In the genomic region with DNA sequence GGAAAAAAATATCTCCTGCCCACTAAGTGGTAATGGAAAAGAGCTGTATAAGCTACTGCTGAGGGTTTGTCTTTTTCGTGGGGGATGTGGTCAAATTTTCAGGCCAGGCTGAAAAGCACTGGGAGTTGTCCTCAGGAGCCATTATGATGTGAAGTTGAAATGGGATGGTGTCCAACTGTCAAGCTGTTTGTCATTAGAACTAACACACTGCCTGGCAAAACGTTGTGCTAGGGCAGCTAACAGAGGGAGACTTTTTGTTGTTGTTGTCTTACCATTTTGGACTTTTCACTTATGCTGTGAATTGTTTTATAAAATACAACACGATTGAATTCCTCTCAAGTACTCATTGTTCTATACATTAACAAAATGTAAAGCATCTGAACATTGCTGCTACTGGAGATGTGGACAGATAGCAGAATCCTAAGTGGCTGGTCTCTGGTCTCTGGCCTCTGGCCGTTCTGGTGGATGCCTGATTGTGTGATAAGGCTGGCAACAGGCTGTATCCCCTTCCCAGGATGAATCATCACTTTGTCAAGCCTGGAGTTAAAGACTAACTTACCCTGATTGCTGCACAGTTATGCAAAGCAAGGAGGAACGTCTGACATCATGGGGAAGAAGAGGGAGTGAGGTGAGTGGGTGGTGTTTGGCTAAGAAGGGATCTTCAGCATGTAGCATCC, we compare ENCODE assay signal across 8 cellular contexts. TPM values are rescaled to one million over a fixed set of nuclear protein-coding genes. Genes with fewer than 3 reads are reported as not detected.
DNase-seq lines count a peak whose midpoint lies in the region; ATAC-seq lines count a peak whose summit lies in the region.

No MANE protein-coding gene starts in this region.

- H3K4me3 Mint-ChIP-seq in stimulated activated memory B cell treated with anti-CD40 and anti-IgM and Interleukin-4, amounts not matched to agents 10 μg/mL and 1 μg/mL and 100 μg/mL, for 72 hours: no peak overlapping the region

- H3K27me3 Mint-ChIP-seq in stimulated activated memory B cell treated with anti-CD40 and anti-IgM and Interleukin-4, amounts not matched to agents 10 μg/mL and 1 μg/mL and 100 μg/mL, for 72 hours: peaks cover 13% of the 10 kb centered on the region

- DNase-seq in Daoy (ENCODE audit: low read depth): peak; percentile 85
- DNase-seq in astrocyte of the hippocampus (ENCODE audit: low read depth, low spot score): peak; percentile 91
- peak; percentile 95 for DNase-seq in kidney tubule cell (ENCODE audit: low spot score)
- no peak for DNase-seq in NCI-H2081 treated with DMSO at 0.1 percent for 48 hours (lab: John Stamatoyannopoulos, UW)
- DNase-seq in stimulated activated naive CD8-positive, alpha-beta T cell treated with anti-CD3 and anti-CD28 coated beads, Interleukin-15, Interleukin-2, amounts not matched to agents 100 U/mL and 50 U/mL, for 24 hours: no peak
- no peak for DNase-seq in NCI-H748 (lab: John Stamatoyannopoulos, UW; ENCODE audit: unreplicated experiment)

- no peaks in the 10 kb centered on the region for H3K9me3 Mint-ChIP-seq in stimulated activated memory B cell treated with anti-CD40 and anti-IgM and Interleukin-4, amounts not matched to agents 10 μg/mL and 1 μg/mL and 100 μg/mL, for 72 hours

- no peaks in the 10 kb centered on the region for H3K36me3 Mint-ChIP-seq in stimulated activated memory B cell treated with anti-CD40 and anti-IgM and Interleukin-4, amounts not matched to agents 10 μg/mL and 1 μg/mL and 100 μg/mL, for 72 hours

- peak; percentile 61 for ATAC-seq in HG03342 (IDR thresholded peaks at IDR 0.05; ENCODE audit: unreplicated experiment)
- ATAC-seq in stimulated activated memory B cell treated with anti-CD40 and anti-IgM and Interleukin-4, amounts not matched to agents 10 μg/mL and 1 μg/mL and 100 μg/mL, for 72 hours: no peak
- no peak for ATAC-seq in stimulated activated naive CD8-positive, alpha-beta T cell treated with anti-CD3 and anti-CD28 coated beads, Interleukin-15, Interleukin-2, amounts not matched to agents 100 U/mL and 50 U/mL, for 24 hours

- no peak overlapping the region for H3K27ac Mint-ChIP-seq in stimulated activated memory B cell treated with anti-CD40 and anti-IgM and Interleukin-4, amounts not matched to agents 10 μg/mL and 1 μg/mL and 100 μg/mL, for 72 hours

- peaks cover 30% of the 10 kb centered on the region for H3K4me1 Mint-ChIP-seq in stimulated activated memory B cell treated with anti-CD40 and anti-IgM and Interleukin-4, amounts not matched to agents 10 μg/mL and 1 μg/mL and 100 μg/mL, for 72 hours

RNA-seq across cellular contexts. Expression of gene MYO1B, which starts 2.3 kb away (rescaled TPM):
- total RNA-seq in Daoy (2014; rRNA removed; shearing (Covaris generic)): 98.0 and 104 TPM in 2 replicates

Comparison
In these comparisons a context has a peak if more than half of its experiments do, and no peak if none do; other contexts are left out.
1. DNase-seq: peak in Daoy (single experiment), astrocyte of the hippocampus (single experiment) and kidney tubule cell (single experiment); none in NCI-H2081 treated with DMSO at 0.1 percent for 48 hours (single experiment), stimulated activated naive CD8-positive, alpha-beta T cell treated with anti-CD3 and anti-CD28 coated beads, Interleukin-15, Interleukin-2, amounts not matched to agents 100 U/mL and 50 U/mL, for 24 hours (single experiment) and NCI-H748 (single experiment).